8 cellular contexts compared by ENCODE assay signal in genomic region chr3:195106418-195106906, GRCh38.
A peak's percentile ranks its signal among the peaks of the same experiment; 100 is the strongest.
DNase-seq lines count a peak whose midpoint lies in the region; ATAC-seq and TF ChIP-seq lines count a peak whose summit lies in the region.

No MANE protein-coding gene starts in this region.

- H3K4me3 ChIP-seq in coronary artery = peak overlapping the region; percentile 59
- no peak overlapping the region for H3K4me3 ChIP-seq in lower lobe of right lung

- ATAC-seq in HG02678 (IDR thresholded peaks at IDR 0.05; ENCODE audit: unreplicated experiment) (peak; percentile 65), lower lobe of right lung (peak; percentile 89), GM18502 (IDR thresholded peaks at IDR 0.05; ENCODE audit: poor library complexity, unreplicated experiment) (no peak)

- no peaks in the 10 kb centered on the region for H3K9me3 ChIP-seq in lower lobe of right lung

- intact Hi-C loops in lower lobe of right lung (cut with DNase I) = loop anchor here (10.0 kb wide), 1 partner anchor 422 kb away; the partner anchor contains the start of gene FAM43A

- no peaks in the 10 kb centered on the region for H3K27me3 ChIP-seq in lower lobe of right lung (ENCODE audit: low read depth)

- H3K4me1 ChIP-seq in lower lobe of right lung = peaks cover 30% of the 10 kb centered on the region

- H3K36me3 ChIP-seq in lower lobe of right lung = no peaks in the 10 kb centered on the region

- no peak overlapping the region for H3K27ac ChIP-seq in coronary artery
- H3K27ac ChIP-seq in lower lobe of right lung = no peak overlapping the region

- POLR2A ChIA-PET in GM10248 (lab: Yijun Ruan, JAX) = interaction anchor here (0.6 kb wide), 1 partner anchor 8 kb away, joined by 3 read pairs; no protein-coding TSS in a partner anchor

- DNase-seq in GM10248 (ENCODE audit: extremely low spot score) (peak; percentile 86), NCI-H226 (peak; percentile 38), coronary artery (ENCODE audit: low spot score) (no peak), lower lobe of right lung (peak; percentile 84)
- peak; percentile 56 to 57 for DNase-seq in activated CD4-positive, alpha-beta T cell treated with anti-CD3 and anti-CD28 coated beads, Interleukin-2, amount 50 U/mL, for 24 hours (ENCODE audit: low read depth in 1 of 2, low spot score in 1 of 2)
- peak; percentile 47 for DNase-seq in stimulated activated CD8-positive, alpha-beta memory T cell treated with anti-CD3 and anti-CD28 coated beads, Interleukin-12 subunit alpha, Interleukin-12 subunit beta, amount 100 ng/mL, for 1 hour (ENCODE audit: low read depth)

- CTCF ChIA-PET in GM10248 (lab: Yijun Ruan, JAX) = interaction anchor here (0.7 to 4.6 kb wide), 45 partner anchors 9 to 772 kb away, joined by 3 to 78 read pairs (median 4); partner anchors contain the start of gene LSG1

- TF ChIP-seq CTCF in GM10248 (IDR thresholded peaks at IDR 0.05; ENCODE audit: control extremely low read depth, extremely low read depth, low read depth, missing control alignments) (peak; percentile 99), coronary artery (IDR thresholded peaks at IDR 0.05) (peak; percentile 99), lower lobe of right lung (IDR thresholded peaks at IDR 0.05) (peak; percentile 100)
